Comparison of ENCODE assay signal across 14 cellular contexts in the genomic region with DNA sequence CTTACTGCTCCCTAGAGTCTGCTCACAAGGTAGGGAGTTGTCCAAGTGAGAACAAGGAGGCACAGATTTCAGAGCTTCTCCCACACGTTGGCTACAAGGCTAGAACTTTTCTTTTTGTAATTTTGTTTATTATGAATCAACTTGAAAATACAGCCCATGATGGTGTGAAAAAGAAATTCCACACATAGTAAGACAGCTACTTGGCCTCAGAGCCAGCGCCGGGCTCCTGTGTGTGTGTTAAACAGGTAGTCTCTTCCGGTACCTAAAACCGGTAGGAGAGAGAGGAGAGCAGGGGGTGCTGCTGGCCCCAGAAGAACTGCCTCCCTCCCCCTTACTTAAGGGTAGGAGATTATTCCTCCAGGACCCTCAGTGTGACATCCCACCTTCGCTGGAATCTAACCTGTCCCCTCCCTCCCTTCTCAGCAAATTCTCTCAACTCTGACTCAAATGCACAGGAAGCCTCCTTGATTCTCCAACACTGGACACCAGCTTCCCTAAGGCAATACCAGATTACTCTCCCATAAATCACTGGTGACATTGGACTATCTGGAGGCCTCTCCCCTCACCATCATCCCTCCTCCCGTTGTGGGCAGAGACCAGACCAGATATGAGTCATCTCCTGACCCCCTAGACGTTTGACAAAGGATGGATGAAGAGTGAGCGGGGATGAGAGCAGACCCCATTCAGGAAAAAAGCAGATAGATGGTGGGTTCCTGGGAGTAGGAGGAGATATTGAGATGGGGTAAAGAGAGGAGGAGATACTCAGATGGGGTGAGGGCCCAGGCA. TPM values are rescaled to one million over a fixed set of nuclear protein-coding genes. Genes with fewer than 3 reads are reported as not detected.
DNase-seq lines count a peak whose midpoint lies in the region; ATAC-seq and TF ChIP-seq lines count a peak whose summit lies in the region.
"Had no signal": no experiment of that assay in that cellular context is flagged by ENCODE, and none has a peak within 500 bp of the region (broad histone marks: within the 10 kb centered on the region; RNA-seq: fewer than 3 reads in every experiment).

No MANE protein-coding gene starts in this region.

- TF ChIP-seq CTCF in fibroblast of villous mesenchyme (IDR thresholded peaks at IDR 0.05; ENCODE audit: insufficient read depth, low read depth, low read length) = no peak

- no peak overlapping the region for H3K4me3 ChIP-seq in fibroblast of villous mesenchyme (ENCODE audit: low read depth, low read length)
- H3K4me3 ChIP-seq: colonic mucosa, tibial artery had no signal

- ATAC-seq in HG03175 (IDR thresholded peaks at IDR 0.05; ENCODE audit: unreplicated experiment) (no peak), GM21786 (IDR thresholded peaks at IDR 0.05; ENCODE audit: unreplicated experiment) (no peak)

- DNase-seq in Daoy (ENCODE audit: low read depth) (peak; percentile 22), M059J (ENCODE audit: low read depth) (peak; percentile 70), fibroblast of villous mesenchyme (ENCODE audit: low read depth) (peak; percentile 38), posterior vena cava (ENCODE audit: low spot score) (peak; percentile 64), cortex of kidney (lab: John Stamatoyannopoulos, UW) (no peak), hepatic stellate cell (ENCODE audit: low spot score) (no peak)
- DNase-seq: activated CD4-positive, CD25-positive, alpha-beta regulatory T cell; colonic mucosa had no signal

- intact Hi-C loops in posterior vena cava (cut with DNase I) = no loop called here

RNA-seq across cellular contexts. Expression of a gene that starts 4.5 kb away (rescaled TPM):
- 12.6 and 17.7 TPM in 2 replicates for total RNA-seq in Daoy (2014; rRNA removed; shearing (Covaris generic))
- 21.4 and 33.7 TPM in 2 replicates for total RNA-seq in M059J (2014; rRNA removed; shearing (Covaris generic))
- total RNA-seq in fibroblast of villous mesenchyme (45.1 and 47.9 TPM in 2 replicates), posterior vena cava (10 to 100 TPM; 31.5 to 33.3 TPM)

RNA-seq across cellular contexts. Expression of a gene that starts 8.9 kb away (rescaled TPM):
- not detected in 2 replicates for total RNA-seq in Daoy (2014; rRNA removed; shearing (Covaris generic))
- not detected in 2 replicates for total RNA-seq in M059J (2014; rRNA removed; shearing (Covaris generic))
- total RNA-seq in fibroblast of villous mesenchyme = not detected in 2 replicates
- total RNA-seq in posterior vena cava = under 1 TPM; 0.29 to 0.46 TPM
- total RNA-seq: colonic mucosa, epithelial cell of proximal tubule, glomerular endothelial cell, progenitor cell of endocrine pancreas had no signal

RNA-seq across cellular contexts. Expression of a gene that starts 12.2 kb away (rescaled TPM):
- total RNA-seq in Daoy (2014; rRNA removed; shearing (Covaris generic)) = not detected in 2 replicates
- 0.89 and 1.6 TPM in 2 replicates for total RNA-seq in M059J (2014; rRNA removed; shearing (Covaris generic))
- total RNA-seq in fibroblast of villous mesenchyme (4.7 and 11.0 TPM in 2 replicates), posterior vena cava (1 to 10 TPM; 5.6 to 5.9 TPM)
- total RNA-seq: progenitor cell of endocrine pancreas had no signal

RNA-seq across cellular contexts. Expression of a gene that starts 22.9 kb away (rescaled TPM):
- 5.1 and 6.8 TPM in 2 replicates for total RNA-seq in Daoy (2014; rRNA removed; shearing (Covaris generic))
- total RNA-seq in M059J (2014; rRNA removed; shearing (Covaris generic)) = 21.8 and 46.1 TPM in 2 replicates
- 44.0 and 48.0 TPM in 2 replicates for total RNA-seq in fibroblast of villous mesenchyme
- total RNA-seq in posterior vena cava = 10 to 100 TPM; 32.1 to 56.9 TPM

Comparison
In these comparisons a context has a peak if more than half of its experiments do, and no peak if none do; other contexts are left out.
1. DNase-seq: peak in Daoy (single experiment), M059J (single experiment), fibroblast of villous mesenchyme (single experiment) and posterior vena cava (single experiment); none in cortex of kidney (single experiment) and hepatic stellate cell (single experiment).